In the genomic region with DNA sequence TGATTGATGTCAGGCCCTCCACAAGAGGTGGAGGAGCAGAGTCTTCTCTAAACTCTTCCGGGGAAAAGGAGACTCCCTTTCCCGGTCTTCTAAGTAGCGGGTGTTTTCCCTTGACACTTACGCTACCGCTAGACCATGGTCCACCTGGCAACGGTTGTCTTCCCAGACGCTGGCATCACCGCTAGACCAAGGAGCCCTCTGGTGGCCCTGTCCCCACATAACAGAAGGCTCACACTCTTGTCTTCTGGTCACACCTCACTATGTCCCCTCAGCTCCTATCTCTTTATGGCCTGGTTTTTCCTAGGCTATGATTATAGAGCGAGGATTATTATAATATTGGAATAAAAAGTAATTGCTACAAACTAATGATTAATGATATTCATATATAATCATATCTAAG, we compare ENCODE assay signal across 8 cellular contexts.
DNase-seq lines count a peak whose midpoint lies in the region; ATAC-seq and TF ChIP-seq lines count a peak whose summit lies in the region.
"Not testable (repeated sequence)": the region's sequence is repeated elsewhere in the genome, so short reads cannot be mapped to it uniquely, and the experiment has no call there.

No MANE protein-coding gene starts in this region.

- H3K79me1 ChIP-seq in H9 (ENCODE audit: insufficient read depth, low read depth, low read length, poor library complexity, severe bottlenecking), result not testable (repeated sequence)

- not testable (repeated sequence) for ATAC-seq in lung (ENCODE audit: insufficient read depth, low FRiP score); thoracic aorta (ENCODE audit: insufficient number of reproducible peaks, low FRiP score, low read depth)

- not testable (repeated sequence) for H2BK12ac ChIP-seq in H9 (ENCODE audit: insufficient read length, low read depth, low read length)

- not testable (repeated sequence) for H3K79me2 ChIP-seq in H9 (ENCODE audit: insufficient read depth, low read length)

- not testable (repeated sequence) for H3K23ac ChIP-seq in H9 (ENCODE audit: insufficient read length, low read depth, low read length)

- H3T11ph ChIP-seq in H9 (ENCODE audit: low read length), result not testable (repeated sequence)

- not testable (repeated sequence) for H2BK120ac ChIP-seq in H9 (ENCODE audit: low read depth, low read length, poor library complexity, severe bottlenecking)

- H3K4me3 ChIP-seq in lung, thoracic aorta: not testable (repeated sequence)

- H3K27me3 Mint-ChIP-seq in H9 (ENCODE audit: low read depth); endothelial cell (ENCODE audit: unreplicated experiment): not testable (repeated sequence)

- not testable (repeated sequence) for H3K9ac ChIP-seq in H9 (ENCODE audit: extremely low read depth, insufficient read length, low read length)

- H3K56ac ChIP-seq in H9 (ENCODE audit: insufficient read length, low read depth, low read length), result not testable (repeated sequence)

- H2AFZ ChIP-seq in H9 (ENCODE audit: low read length), result not testable (repeated sequence)

- peak; percentile 69 for TF ChIP-seq CTCF in H9 (conservative IDR thresholded peaks at IDR 0.05)
- TF ChIP-seq CTCF in endothelial cell (IDR thresholded peaks at IDR 0.05; ENCODE audit: unreplicated experiment); lung (IDR thresholded peaks at IDR 0.05; ENCODE audit: control extremely low read depth, extremely low read depth): not testable (repeated sequence)
- TF ChIP-seq CTCF in thoracic aorta (IDR thresholded peaks at IDR 0.05), result peak; percentile 25

- not testable (repeated sequence) for H3K27ac Mint-ChIP-seq in H9; endothelial cell (ENCODE audit: unreplicated experiment)

- not testable (repeated sequence) for H3K27me3 ChIP-seq in H9 (ENCODE audit: insufficient read depth, low read length); lung (ENCODE audit: control insufficient read depth, insufficient read depth); thoracic aorta (replicated peaks; ENCODE audit: insufficient read depth)

- not testable (repeated sequence) for H2BK20ac ChIP-seq in H9 (ENCODE audit: low read depth, low read length, poor library complexity, severe bottlenecking)

- not testable (repeated sequence) for H4K20me1 ChIP-seq in H9 (ENCODE audit: control insufficient read depth, insufficient read depth, insufficient read length)

- not testable (repeated sequence) for H3K4me1 Mint-ChIP-seq in H9; endothelial cell (ENCODE audit: unreplicated experiment)

- H2BK15ac ChIP-seq in H9 (ENCODE audit: low read depth, low read length), result not testable (repeated sequence)

- DNase-seq in DMS153 (lab: John Stamatoyannopoulos, UW) (peak; percentile 38), H9 (peak; percentile 78), NCI-H1105 (lab: John Stamatoyannopoulos, UW) (peak; percentile 4), NCI-H774 (lab: John Stamatoyannopoulos, UW) (peak; percentile 26), SW480 (ENCODE audit: low spot score) (peak; percentile 29), endothelial cell (ENCODE audit: low spot score) (peak; percentile 56), lung (ENCODE audit: low spot score) (peak; percentile 42)
- not testable (repeated sequence) for DNase-seq in thoracic aorta (ENCODE audit: low spot score)

- not testable (repeated sequence) for H3K4me1 ChIP-seq in H9 (ENCODE audit: insufficient read depth, low read length); lung (ENCODE audit: control insufficient read depth in 2 of 2, insufficient read depth in 2 of 2, low read length in 2 of 2); thoracic aorta (ENCODE audit: control insufficient read depth in 1 of 2, low read depth in 2 of 2)

- not testable (repeated sequence) for H3K36me3 Mint-ChIP-seq in H9 (ENCODE audit: insufficient read depth in 1 of 3, low read depth in 3 of 3); endothelial cell (ENCODE audit: low read depth, unreplicated experiment)

- H2AK5ac ChIP-seq in H9 (ENCODE audit: insufficient read length, low read length), result not testable (repeated sequence)

- H3K36me3 ChIP-seq in lung (ENCODE audit: control insufficient read depth in 2 of 2, insufficient read depth in 2 of 2, low read length in 2 of 2); thoracic aorta: not testable (repeated sequence)

- WGBS in H9 (ENCODE audit: extremely low coverage, insufficient read length, low lambda C conversion rate), result no CpG with 5 or more reads among the region's 9 CpGs
- 57 to 61% methylated on average over 9 of the region's 9 CpGs for WGBS in lung, 2 donors

- not testable (repeated sequence) for H4K91ac ChIP-seq in H9 (ENCODE audit: insufficient read length, low read depth, low read length)

- H3K4me3 Mint-ChIP-seq in H9; endothelial cell (ENCODE audit: unreplicated experiment): not testable (repeated sequence)

- not testable (repeated sequence) for H2BK5ac ChIP-seq in H9 (ENCODE audit: insufficient read length, low read length)

- H3K18ac ChIP-seq in H9 (ENCODE audit: insufficient read length, low read depth, low read length), result not testable (repeated sequence)

- not testable (repeated sequence) for H4K8ac ChIP-seq in H9 (replicated peaks; ENCODE audit: insufficient read length, low read depth, low read length)

- not testable (repeated sequence) for H3K4me2 ChIP-seq in H9 (ENCODE audit: insufficient read depth, insufficient read length, low read length)

- not testable (repeated sequence) for H3K27ac ChIP-seq in H9 (ENCODE audit: insufficient read length, low read depth, low read length); lung (ENCODE audit: low read depth in 1 of 2, low read length in 1 of 2); thoracic aorta

- H3K4ac ChIP-seq in H9 (ENCODE audit: low read depth, low read length), result not testable (repeated sequence)

- H4K5ac ChIP-seq in H9 (ENCODE audit: insufficient read length, low read depth, low read length), result not testable (repeated sequence)

- H3K9me3 Mint-ChIP-seq in H9, result peaks cover 3 to 12% of the 10 kb centered on the region in 2 experiments; a peak in 3 of 5 replicates
- H3K9me3 Mint-ChIP-seq in endothelial cell (ENCODE audit: unreplicated experiment), result not testable (repeated sequence)

- H3K9me3 ChIP-seq in H9 (ENCODE audit: control insufficient read depth, low read depth, low read length); lung (ENCODE audit: control insufficient read depth in 2 of 2, insufficient read depth in 1 of 2, low read length in 1 of 2); thoracic aorta: not testable (repeated sequence)

- not testable (repeated sequence) for H3K23me2 ChIP-seq in H9 (ENCODE audit: insufficient read length, low read depth, low read length, poor library complexity, severe bottlenecking)

- H3K14ac ChIP-seq in H9 (ENCODE audit: insufficient read depth, low read length), result not testable (repeated sequence)
